ENCODE assay signal across 16 cellular contexts in the genomic region with DNA sequence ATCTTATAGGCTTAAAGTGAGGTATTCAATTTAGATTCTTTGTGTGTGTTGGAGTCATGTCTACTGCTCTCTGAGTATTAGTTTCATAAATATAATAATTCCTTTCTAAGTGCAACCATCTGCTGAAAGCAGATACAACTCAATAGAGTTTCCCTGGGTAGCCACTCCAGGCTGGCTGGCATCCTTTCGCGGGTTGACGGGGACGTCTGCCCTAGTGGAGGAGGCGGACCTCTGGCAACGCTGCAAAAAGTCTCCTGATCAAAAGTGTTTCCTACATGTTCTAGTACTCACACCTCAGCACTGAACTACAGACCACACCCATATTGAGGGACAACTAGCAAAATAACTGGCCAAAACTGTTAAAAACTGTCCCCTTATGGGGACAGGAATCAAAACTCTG. TPM values are rescaled to one million over a fixed set of nuclear protein-coding genes. Genes with fewer than 3 reads are reported as not detected.
DNase-seq lines count a peak whose midpoint lies in the region; TF ChIP-seq lines count a peak whose summit lies in the region.
"Had no signal": no experiment of that assay in that cellular context is flagged by ENCODE, and none has a peak within 500 bp of the region (broad histone marks: within the 10 kb centered on the region; RNA-seq: fewer than 3 reads in every experiment).

No MANE protein-coding gene starts in this region.

- peak in 9 of 56 donors; percentile 3 to 32 (median 21) for TF ChIP-seq CTCF in dorsolateral prefrontal cortex (IDR thresholded peaks at IDR 0.05 in 54 of 56, conservative IDR thresholded peaks at IDR 0.05 in 2 of 56; ENCODE audit: low read depth in 1 of 56, partially characterized antibody in 56 of 56)
- no peak for TF ChIP-seq CTCF in BE2C (IDR thresholded peaks at IDR 0.05; ENCODE audit: low read depth, low read length)

- peak overlapping the region in 56 of 59 donors; percentile 6 to 99 (median 76) for H3K27ac ChIP-seq in dorsolateral prefrontal cortex

- no peaks in the 10 kb centered on the region for H3K36me3 ChIP-seq in BE2C

- H3K4me3 ChIP-seq in dorsolateral prefrontal cortex (peak overlapping the region; percentile 7 to 82 (median 52)), BE2C (ENCODE audit: low read depth, low read length) (no peak overlapping the region)

- DNase-seq in Ammon's horn (ENCODE audit: low spot score) (peak; percentile 31), NCI-H524 (lab: John Stamatoyannopoulos, UW) (peak; percentile 11 to 76), dorsolateral prefrontal cortex (no peak), superior temporal gyrus (ENCODE audit: extremely low spot score) (peak; percentile 56), NCI-H146 (lab: John Stamatoyannopoulos, UW) (no peak), BE2C (no peak)
- DNase-seq in activated CD4-positive, alpha-beta T cell treated with anti-CD3 and anti-CD28 coated beads, Interleukin-2, amount 50 U/mL, for 1 hour, result no peak
- DNase-seq: 8988T; AML-193; C1 segment of cervical spinal cord; Calu3; CD4-positive, alpha-beta T cell; DMS 273 treated with DMSO at 0.1 percent for 48 hours; HCEC 1CT; HFFc6 had no signal

- H3K27me3 ChIP-seq in dorsolateral prefrontal cortex (peaks cover 0 to 3% (median 0%) of the 10 kb centered on the region in 45 donors), BE2C (no peaks in the 10 kb centered on the region)

- H3K9me3 ChIP-seq in BE2C, result no peaks in the 10 kb centered on the region

- intact Hi-C loops in dorsolateral prefrontal cortex (cut with DNase I), result no loop called here

- no peaks in the 10 kb centered on the region for H3K4me1 ChIP-seq in BE2C

RNA-seq across cellular contexts. Expression of a gene that starts 2.5 kb away (rescaled TPM):
- 1,000 to 10,000 TPM in 11 of 120 experiments, 100 to 1,000 TPM in 101, 10 to 100 TPM in 8; 40.9 to 1,548 (median 379) TPM for total RNA-seq in dorsolateral prefrontal cortex
- not detected for polyA plus RNA-seq in BE2C (2012; ENCODE audit: insufficient read depth, insufficient read length, low read depth)
- total RNA-seq: CD4-positive, alpha-beta T cell; Daoy; HFFc6 had no signal

Comparison
In these comparisons a context has a peak if more than half of its experiments do, and no peak if none do; other contexts are left out.
1. DNase-seq: peak in Ammon's horn (single experiment), NCI-H524 (2 of 2) and superior temporal gyrus (single experiment); none in dorsolateral prefrontal cortex (0 of 10), NCI-H146 (single experiment), activated CD4-positive, alpha-beta T cell treated with anti-CD3 and anti-CD28 coated beads, Interleukin-2, amount 50 U/mL, for 1 hour (single experiment) and BE2C (single experiment).